Comparison of ENCODE assay signal across 7 cellular contexts in genomic region chr3:112814256-112814655, GRCh38. TPM values are rescaled to one million over a fixed set of nuclear protein-coding genes. Genes with fewer than 3 reads are reported as not detected.
DNase-seq lines count a peak whose midpoint lies in the region; ATAC-seq and TF ChIP-seq lines count a peak whose summit lies in the region.

No MANE protein-coding gene starts in this region.

- H3K9me3 ChIP-seq in OCI-LY7 (ENCODE audit: low read length): peaks cover 6% of the 10 kb centered on the region; the same call in 1 of the 2 replicates

- H3K36me3 ChIP-seq in OCI-LY7 (ENCODE audit: insufficient read depth, low read length): no peaks in the 10 kb centered on the region; the same call in 1 of the 2 replicates

- peak; percentile 28 for DNase-seq in OCI-LY7 (ENCODE audit: low spot score)
- DNase-seq in fibroblast of peridontal ligament (ENCODE audit: extremely low read depth): peak; percentile 92
- DNase-seq in sciatic nerve (ENCODE audit: low spot score): no peak
- no peak for DNase-seq in NCI-H345 treated with DMSO at 0.1 percent for 48 hours (lab: John Stamatoyannopoulos, UW; ENCODE audit: unreplicated experiment)
- DNase-seq in DMS79 treated with DMSO at 0.1 percent for 48 hours (lab: John Stamatoyannopoulos, UW): no peak

- intact Hi-C loops in OCI-LY7 (cut with micrococcal nuclease; ENCODE audit: unreplicated experiment): loop anchor here (1.0 to 5.0 kb wide), 2 partner anchors 80 to 172 kb away; partner anchors contain the start of gene CCDC80
- intact Hi-C loops in sciatic nerve (cut with DNase I): no loop called here

- H3K4me2 ChIP-seq in OCI-LY7 (ENCODE audit: low read length): peak overlapping the region; percentile 39

- no peaks in the 10 kb centered on the region for H3K79me2 ChIP-seq in OCI-LY7 (ENCODE audit: insufficient read depth, low read depth, low read length)

- H3K27ac ChIP-seq in OCI-LY7 (ENCODE audit: low read depth, low read length, poor library complexity, severe bottlenecking): peak overlapping the region; percentile 45

- ATAC-seq in sciatic nerve (peak; percentile 46), HG03139 (IDR thresholded peaks at IDR 0.05; ENCODE audit: unreplicated experiment) (no peak)

- POLR2A ChIA-PET in OCI-LY7 (lab: Charles Lee): interaction anchor here (0.7 to 2.0 kb wide), 10 partner anchors 11 to 161 kb away, joined by 3 to 7 read pairs (median 3); partner anchors contain the start of gene CD200R1

- H4K20me1 ChIP-seq in OCI-LY7 (ENCODE audit: insufficient read depth, low read length): no peaks in the 10 kb centered on the region

- no peaks in the 10 kb centered on the region for H3K9me2 ChIP-seq in OCI-LY7 (ENCODE audit: insufficient read depth, low read length)

- no TSS peak for BruUV-seq in OCI-LY7 (replicated peaks; lab: Mats Ljungman, UMichigan)

- peak overlapping the region; percentile 55 for H2AFZ ChIP-seq in OCI-LY7 (ENCODE audit: low read length)

- CTCF ChIA-PET in OCI-LY7 (lab: Charles Lee; ENCODE audit: unreplicated experiment): interaction anchor here (1.1 to 1.3 kb wide), 2 partner anchors 21 to 80 kb away, joined by 4 read pairs; no protein-coding TSS in a partner anchor

- peaks cover 21% of the 10 kb centered on the region for H3K4me1 ChIP-seq in OCI-LY7 (ENCODE audit: insufficient read depth, low read length, poor library complexity, severe bottlenecking)

- no peak overlapping the region for H3K4me3 ChIP-seq in GM12875 (ENCODE audit: low read depth, low read length)
- H3K4me3 ChIP-seq in OCI-LY7 (ENCODE audit: low read depth, low read length, poor library complexity, severe bottlenecking): peak overlapping the region; percentile 17

- 0 out of 2 replicates have a peak, but pooled peaks have one; percentile 8 for TF ChIP-seq CTCF in GM12875 (IDR thresholded peaks at IDR 0.05; ENCODE audit: borderline replicate concordance, insufficient read depth, low read depth, low read length)
- TF ChIP-seq CTCF in OCI-LY7 (conservative IDR thresholded peaks at IDR 0.05; ENCODE audit: low read length): peak; percentile 71

RNA-seq across cellular contexts. Expression of gene CD200R1L, which starts 32.4 kb away (rescaled TPM):
- total RNA-seq in OCI-LY7 (2014; rRNA removed; shearing (Covaris generic)): not detected in 2 replicates
- total RNA-seq in OCI-LY7 (2022) (not detected in 2 replicates), sciatic nerve (not detected)

Comparison
In these comparisons a context has a peak if more than half of its experiments do, and no peak if none do; other contexts are left out.
1. DNase-seq: peak in OCI-LY7 (single experiment) and fibroblast of peridontal ligament (single experiment); none in sciatic nerve (single experiment), NCI-H345 treated with DMSO at 0.1 percent for 48 hours (single experiment) and DMS79 treated with DMSO at 0.1 percent for 48 hours (single experiment).